In the genomic region with DNA sequence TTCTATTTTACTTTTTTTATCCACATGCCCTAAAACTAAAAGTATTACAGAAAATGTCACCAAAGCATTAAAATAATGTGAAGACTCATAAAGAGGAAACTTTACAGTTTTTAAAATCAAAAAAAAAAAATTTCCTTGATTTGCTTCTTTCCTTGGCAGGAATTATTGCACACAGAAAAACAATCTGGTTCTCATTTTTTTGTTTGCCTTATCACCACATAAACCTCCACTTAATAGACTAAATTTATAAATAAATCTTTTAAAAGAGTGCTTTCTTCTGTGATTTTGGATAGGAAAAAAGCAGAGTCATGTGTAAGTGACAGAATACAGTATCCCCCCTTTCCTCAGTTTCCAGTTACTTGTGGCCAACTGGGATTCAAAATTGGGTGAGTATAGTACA, we compare ENCODE assay signal across 16 cellular contexts.
DNase-seq lines count a peak whose midpoint lies in the region; TF ChIP-seq lines count a peak whose summit lies in the region.
"Had no signal": no experiment of that assay in that cellular context is flagged by ENCODE, and none has a peak within 500 bp of the region (broad histone marks: within the 10 kb centered on the region; RNA-seq: fewer than 3 reads in every experiment).

No MANE protein-coding gene starts in this region.

- H3K9me3 ChIP-seq in skeletal muscle satellite cell (replicated peaks; ENCODE audit: low read length) = no peaks in the 10 kb centered on the region
- H3K9me3 ChIP-seq: A549 had no signal

- H3K27ac Mint-ChIP-seq in HFFc6 = peak overlapping the region; percentile 88
- H3K27ac Mint-ChIP-seq: CD14-positive monocyte; CD8-positive, alpha-beta T cell; GM23338; H9 had no signal

- DNase-seq in HFFc6 = no peak
- peak; percentile 29 for DNase-seq in fibroblast of gingiva (ENCODE audit: low read depth)
- no peak for DNase-seq in NCI-H748 treated with DMSO at 0.1 percent for 48 hours (lab: John Stamatoyannopoulos, UW)
- no peak for DNase-seq in NCI-H69 (lab: John Stamatoyannopoulos, UW)
- DNase-seq in activated CD4-positive, alpha-beta T cell treated with anti-CD3 and anti-CD28 coated beads for 1 hour = no peak
- DNase-seq: CD8-positive, alpha-beta T cell; COR-L47; DMS153; DMS79 treated with DMSO at 0.1 percent for 48 hours; GDM1; H9 had no signal

- H3K36me3 ChIP-seq in skeletal muscle satellite cell (ENCODE audit: insufficient read depth, low read length) = no peaks in the 10 kb centered on the region

- H3K27me3 ChIP-seq in skeletal muscle satellite cell (ENCODE audit: control insufficient read depth, insufficient read depth, low read length) = no peaks in the 10 kb centered on the region

- H3K4me3 Mint-ChIP-seq in HFFc6 = no peak overlapping the region
- H3K4me3 Mint-ChIP-seq: CD14-positive monocyte; CD8-positive, alpha-beta T cell; GM23338; H9 had no signal

- H3K4me2 ChIP-seq in skeletal muscle satellite cell (ENCODE audit: low read length) = no peak overlapping the region
- H3K4me2 ChIP-seq: A549, GM23338 had no signal

- 0 out of 2 replicates have a peak, but pooled peaks cover 6% of the 10 kb centered on the region for H3K9me3 Mint-ChIP-seq in HFFc6
- H3K9me3 Mint-ChIP-seq: CD8-positive, alpha-beta T cell; GM23338; H9 had no signal

- H3K27me3 Mint-ChIP-seq in HFFc6 (ENCODE audit: insufficient read depth) = no peaks in the 10 kb centered on the region; the same call in 1 of the 2 replicates

- peaks cover 39% of the 10 kb centered on the region for H3K4me1 ChIP-seq in skeletal muscle satellite cell (ENCODE audit: control insufficient read depth, insufficient read depth, low read length)

- H3K36me3 Mint-ChIP-seq in HFFc6 (ENCODE audit: low read depth) = peaks cover 42% of the 10 kb centered on the region
- H3K36me3 Mint-ChIP-seq: CD14-positive monocyte; CD8-positive, alpha-beta T cell had no signal

- peak overlapping the region; percentile 80 for H3K27ac ChIP-seq in VCaP
- H3K27ac ChIP-seq: A549 had no signal

- TF ChIP-seq CTCF in HFFc6 (IDR thresholded peaks at IDR 0.05) (no peak), VCaP (conservative IDR thresholded peaks at IDR 0.05) (no peak)

- H3K4me3 ChIP-seq in skeletal muscle satellite cell (ENCODE audit: low read length) = no peak overlapping the region
- H3K4me3 ChIP-seq: A549, GM23338 had no signal

- peaks cover 75% of the 10 kb centered on the region for H3K4me1 Mint-ChIP-seq in HFFc6 (ENCODE audit: low read depth)

- peak overlapping the region; percentile 9 for H3K9ac ChIP-seq in skeletal muscle satellite cell (ENCODE audit: low read depth, low read length)
